In genomic region chr12:93447555-93448265, GRCh38 we compare ENCODE assay signal across 16 cellular contexts. TPM values are rescaled to one million over a fixed set of nuclear protein-coding genes. Genes with fewer than 3 reads are reported as not detected.
DNase-seq lines count a peak whose midpoint lies in the region; TF ChIP-seq lines count a peak whose summit lies in the region.
"Had no signal": no experiment of that assay in that cellular context is flagged by ENCODE, and none has a peak within 500 bp of the region (broad histone marks: within the 10 kb centered on the region; RNA-seq: fewer than 3 reads in every experiment).

No MANE protein-coding gene starts in this region.

- H3K27ac Mint-ChIP-seq in chondrocyte (ENCODE audit: unreplicated experiment): no peak overlapping the region
- H3K27ac Mint-ChIP-seq: activated T-helper 2 cell treated with anti-CD3 and anti-CD28 coated beads, Interferon-gamma antibody, Interleukin-2, Interleukin-4, amounts not matched to agents 10 μg/mL and 5 μg/mL and 100 μg/mL, durations not matched to agents 14 hours and 24 hours and 36 hours; WTC11 had no signal

- H3K9me3 Mint-ChIP-seq in chondrocyte (ENCODE audit: low read depth): no peaks in the 10 kb centered on the region
- H3K9me3 Mint-ChIP-seq: activated T-helper 2 cell treated with anti-CD3 and anti-CD28 coated beads, Interferon-gamma antibody, Interleukin-2, Interleukin-4, amounts not matched to agents 10 μg/mL and 5 μg/mL and 100 μg/mL, durations not matched to agents 14 hours and 24 hours and 36 hours had no signal

- no peak for TF ChIP-seq CTCF in chondrocyte (IDR thresholded peaks at IDR 0.05)

- peak; percentile 19 for DNase-seq in stimulated activated CD4-positive, alpha-beta T cell treated with anti-CD3 and anti-CD28 coated beads, Interleukin-1b, Interleukin-23, amount 100 ng/mL, for 48 hours
- no peak for DNase-seq in stimulated activated CD4-positive, alpha-beta T cell treated with anti-CD3 and anti-CD28 coated beads, Interleukin-2, amount 100 ng/mL, for 48 hours
- DNase-seq in NCI-H1417 treated with DMSO at 0.1 percent for 48 hours (lab: John Stamatoyannopoulos, UW): peak; percentile 18
- DNase-seq in activated naive CD4-positive, alpha-beta T cell treated with anti-CD3 and anti-CD28 coated beads, Interleukin-2, amount 50 U/mL, for 16 hours: peak; percentile 35
- DNase-seq in chondrocyte (ENCODE audit: low spot score): no peak
- DNase-seq in MG63: no peak
- no peak for DNase-seq in NK-92 (lab: John Stamatoyannopoulos, UW; ENCODE audit: unreplicated experiment)
- DNase-seq: dermis blood vessel endothelial cell, heart right ventricle, islet precursor cell, NCI-H446 treated with DMSO at 0.1 percent for 48 hours, PC-9 had no signal

- H3K4me3 Mint-ChIP-seq in chondrocyte (ENCODE audit: unreplicated experiment): no peak overlapping the region
- H3K4me3 Mint-ChIP-seq: WTC11 had no signal

- H3K9me3 ChIP-seq in MG63: no peaks in the 10 kb centered on the region
- H3K9me3 ChIP-seq: heart right ventricle, neutrophil had no signal

- H3K27me3 Mint-ChIP-seq in chondrocyte (ENCODE audit: low read depth): no peaks in the 10 kb centered on the region

- H3K27me3 ChIP-seq in MG63: no peaks in the 10 kb centered on the region
- H3K27me3 ChIP-seq: BLaER1, heart right ventricle, neutrophil had no signal

- no peak overlapping the region for H3K4me3 ChIP-seq in MG63
- H3K4me3 ChIP-seq: BLaER1, heart right ventricle, PC-9 had no signal

- no peaks in the 10 kb centered on the region for H3K36me3 Mint-ChIP-seq in chondrocyte (ENCODE audit: low read depth)
- H3K36me3 Mint-ChIP-seq: WTC11 had no signal

- no peaks in the 10 kb centered on the region; the same call in 1 of the 2 replicates for H3K36me3 ChIP-seq in MG63
- H3K36me3 ChIP-seq: BLaER1, heart right ventricle, neutrophil had no signal

- H3K4me1 Mint-ChIP-seq in chondrocyte (ENCODE audit: low read depth): peaks cover 14% of the 10 kb centered on the region

RNA-seq across cellular contexts. Expression of gene UBE2N, which starts 6.0 kb away (rescaled TPM):
- 70.0 to 88.1 TPM (median 72.1 TPM) in 3 replicates for total RNA-seq in chondrocyte
- total RNA-seq in MG63 (2014; rRNA removed; shearing (Covaris generic); ENCODE audit: low replicate concordance): 69.7 and 115 TPM in 2 replicates

RNA-seq across cellular contexts. Expression of gene MRPL42, which starts 19.6 kb away (rescaled TPM):
- 41.4 to 44.4 TPM (median 42.0 TPM) in 3 replicates for total RNA-seq in chondrocyte
- 131 TPM in 2 replicates for total RNA-seq in MG63 (2014; rRNA removed; shearing (Covaris generic); ENCODE audit: low replicate concordance)

Comparison
In these comparisons a context has a peak if more than half of its experiments do, and no peak if none do; other contexts are left out.
1. DNase-seq: peak in stimulated activated CD4-positive, alpha-beta T cell treated with anti-CD3 and anti-CD28 coated beads, Interleukin-1b, Interleukin-23, amount 100 ng/mL, for 48 hours (single experiment), NCI-H1417 treated with DMSO at 0.1 percent for 48 hours (single experiment) and activated naive CD4-positive, alpha-beta T cell treated with anti-CD3 and anti-CD28 coated beads, Interleukin-2, amount 50 U/mL, for 16 hours (single experiment); none in stimulated activated CD4-positive, alpha-beta T cell treated with anti-CD3 and anti-CD28 coated beads, Interleukin-2, amount 100 ng/mL, for 48 hours (0 of 2), chondrocyte (single experiment), MG63 (single experiment) and NK-92 (single experiment).